6 cellular contexts compared by ENCODE assay signal in the genomic region with DNA sequence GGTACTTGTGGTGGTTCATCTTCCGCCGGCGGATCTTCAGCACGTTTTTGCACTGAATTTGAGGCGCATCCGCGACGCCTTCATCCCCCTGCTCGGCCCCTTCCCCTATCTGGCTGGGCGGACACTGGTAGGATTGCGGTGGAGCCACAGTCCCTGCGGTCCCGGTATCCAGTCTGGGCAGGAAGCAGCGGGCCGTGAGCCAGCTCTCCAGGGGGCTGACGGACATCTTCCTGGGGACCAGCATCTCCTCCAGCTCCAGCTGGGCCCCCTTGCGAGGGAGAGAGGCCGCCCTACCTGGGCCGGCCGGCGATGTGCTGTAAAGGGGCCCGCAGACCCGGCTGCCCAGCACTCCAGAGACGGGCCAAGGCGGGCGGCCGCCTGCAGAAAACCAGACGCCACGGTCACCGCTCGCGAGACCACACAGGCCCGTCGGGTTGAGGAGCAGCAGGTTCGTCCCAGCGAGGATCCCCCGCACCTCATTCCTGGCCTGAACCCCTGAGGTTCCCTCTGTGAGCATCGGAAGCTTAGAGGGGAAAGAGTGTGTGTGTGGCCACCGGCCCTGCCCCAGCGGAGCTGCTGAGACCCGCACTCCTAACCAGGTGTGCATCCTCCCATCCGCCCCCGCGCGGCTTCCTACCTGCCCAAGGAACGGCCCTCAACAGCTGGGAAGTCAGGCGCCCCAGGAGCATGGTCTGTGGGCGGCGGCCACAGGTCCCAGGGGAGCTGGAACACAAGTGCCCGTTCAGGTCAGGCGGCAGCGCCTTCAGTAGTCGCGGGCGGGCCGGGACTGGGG. TPM values are rescaled to one million over a fixed set of nuclear protein-coding genes. Genes with fewer than 3 reads are reported as not detected.
DNase-seq lines count a peak whose midpoint lies in the region; ATAC-seq, FAIRE-seq and TF ChIP-seq lines count a peak whose summit lies in the region.

No MANE protein-coding gene starts in this region.

- H3K27ac Mint-ChIP-seq in central memory CD8-positive, alpha-beta T cell (ENCODE audit: low read depth): peak overlapping the region; percentile 96
- peak overlapping the region; percentile 94 for H3K27ac Mint-ChIP-seq in osteocyte (ENCODE audit: unreplicated experiment)

- peak overlapping the region; percentile 52 for H3K27ac ChIP-seq in AG04450 (ENCODE audit: low read depth, low read length)

- peak; percentile 11 for ATAC-seq in HG02943 (IDR thresholded peaks at IDR 0.05; ENCODE audit: low read depth, unreplicated experiment)
- ATAC-seq in central memory CD8-positive, alpha-beta T cell (replicated peaks; ENCODE audit: extremely low read depth, poor library complexity, severe bottlenecking): no peak

- FAIRE-seq in HTR-8/SVneo (lab: Jason Lieb, UNC): no peak

- peaks cover 10% of the 10 kb centered on the region for H3K4me1 Mint-ChIP-seq in central memory CD8-positive, alpha-beta T cell
- peaks cover 21% of the 10 kb centered on the region for H3K4me1 Mint-ChIP-seq in osteocyte (ENCODE audit: unreplicated experiment)

- POLR2A ChIA-PET in AG04450 (lab: Yijun Ruan, JAX): interaction anchor here (1.0 to 2.2 kb wide), 6 partner anchors 12 to 194 kb away, joined by 3 to 16 read pairs (median 5); partner anchors contain the start of gene MXRA8

- TF ChIP-seq CTCF in AG04450 (IDR thresholded peaks at IDR 0.05; ENCODE audit: low read depth, low read length) (no peak), osteocyte (IDR thresholded peaks at IDR 0.05) (no peak), GM20000 (IDR thresholded peaks at IDR 0.05; ENCODE audit: extremely low read depth, missing control alignments) (no peak)

- no peaks in the 10 kb centered on the region for H3K27me3 ChIP-seq in AG04450 (ENCODE audit: control insufficient read depth, insufficient read depth, low read length)

- DNase-seq in AG04450 (ENCODE audit: low read depth, low spot score) (no peak), osteocyte (ENCODE audit: extremely low spot score, unreplicated experiment) (no peak), GM20000 (ENCODE audit: low spot score) (no peak), HTR-8/SVneo (ENCODE audit: insufficient read length, low spot score) (no peak)
- DNase-seq in central memory CD8-positive, alpha-beta T cell (ENCODE audit: low spot score in 2 of 2): no peak

- H3K4me3 ChIP-seq in AG04450 (ENCODE audit: low read depth, low read length): peak overlapping the region; percentile 83

- no peaks in the 10 kb centered on the region for H3K27me3 Mint-ChIP-seq in central memory CD8-positive, alpha-beta T cell
- H3K27me3 Mint-ChIP-seq in osteocyte (ENCODE audit: unreplicated experiment): no peaks in the 10 kb centered on the region

- H3K9me3 ChIP-seq in AG04450 (ENCODE audit: control insufficient read depth, insufficient read depth, low read length): peaks cover 4% of the 10 kb centered on the region; the same call in 1 of the 2 replicates

- H3K9me3 Mint-ChIP-seq in central memory CD8-positive, alpha-beta T cell: no peaks in the 10 kb centered on the region
- H3K9me3 Mint-ChIP-seq in osteocyte (ENCODE audit: unreplicated experiment): no peaks in the 10 kb centered on the region

- H3K4me3 Mint-ChIP-seq in central memory CD8-positive, alpha-beta T cell: peak overlapping the region; percentile 88
- H3K4me3 Mint-ChIP-seq in osteocyte (ENCODE audit: unreplicated experiment): peak overlapping the region; percentile 84

- CTCF ChIA-PET in AG04450 (lab: Charles Lee): interaction anchor here (1.0 kb wide), 1 partner anchor 9 kb away, joined by 3 read pairs; no protein-coding TSS in a partner anchor

- H3K36me3 Mint-ChIP-seq in central memory CD8-positive, alpha-beta T cell (ENCODE audit: insufficient read depth): peaks cover 18% of the 10 kb centered on the region
- peaks cover 3% of the 10 kb centered on the region for H3K36me3 Mint-ChIP-seq in osteocyte (ENCODE audit: unreplicated experiment)

RNA-seq across cellular contexts. Expression of gene AURKAIP1, which starts 0.7 kb away (rescaled TPM):
- 54.3 and 71.2 TPM in 2 replicates for polyA plus RNA-seq in AG04450 (2011; rRNA removed)
- polyA minus RNA-seq in AG04450 (2011; rRNA and poly(A)+ RNA removed): 17.7 and 23.9 TPM in 2 replicates
- 116 and 120 TPM in 2 replicates for total RNA-seq in osteocyte

RNA-seq across cellular contexts. Expression of gene MXRA8, which starts 15.9 kb away (rescaled TPM):
- polyA plus RNA-seq in AG04450 (2011; rRNA removed): 186 and 275 TPM in 2 replicates
- 171 and 233 TPM in 2 replicates for polyA minus RNA-seq in AG04450 (2011; rRNA and poly(A)+ RNA removed)
- total RNA-seq in osteocyte: 440 and 449 TPM in 2 replicates

RNA-seq across cellular contexts. Expression of gene CCNL2, which starts 24.9 kb away (rescaled TPM):
- 169 and 181 TPM in 2 replicates for polyA plus RNA-seq in AG04450 (2011; rRNA removed)
- 49.4 and 57.8 TPM in 2 replicates for polyA minus RNA-seq in AG04450 (2011; rRNA and poly(A)+ RNA removed)
- total RNA-seq in osteocyte: 262 and 272 TPM in 2 replicates

RNA-seq across cellular contexts. Expression of gene DVL1, which starts 25.0 kb away (rescaled TPM):
- polyA plus RNA-seq in AG04450 (2011; rRNA removed): 8.9 and 13.6 TPM in 2 replicates
- polyA minus RNA-seq in AG04450 (2011; rRNA and poly(A)+ RNA removed): 7.7 and 9.2 TPM in 2 replicates
- 92.9 and 95.7 TPM in 2 replicates for total RNA-seq in osteocyte

RNA-seq across cellular contexts. Expression of gene MRPL20, which starts 32.8 kb away (rescaled TPM):
- polyA plus RNA-seq in AG04450 (2011; rRNA removed): 131 and 140 TPM in 2 replicates
- 58.6 and 62.5 TPM in 2 replicates for polyA minus RNA-seq in AG04450 (2011; rRNA and poly(A)+ RNA removed)
- 82.1 and 86.9 TPM in 2 replicates for total RNA-seq in osteocyte
